Comparison of ENCODE assay signal across 8 cellular contexts in genomic region chr18:8704361-8705279, GRCh38.
DNase-seq lines count a peak whose midpoint lies in the region; ATAC-seq lines count a peak whose summit lies in the region.

No MANE protein-coding gene starts in this region.

- peak; percentile 68 for ATAC-seq in GM18873 (IDR thresholded peaks at IDR 0.05; ENCODE audit: low FRiP score, unreplicated experiment)
- peak; percentile 78 for ATAC-seq in HG03139 (IDR thresholded peaks at IDR 0.05; ENCODE audit: unreplicated experiment)

- H3K27me3 ChIP-seq in ACC112 (ENCODE audit: insufficient read depth, low read length): no peaks in the 10 kb centered on the region

- peak; percentile 85 for DNase-seq in NCI-H2196 treated with DMSO at 0.1 percent for 48 hours (lab: John Stamatoyannopoulos, UW; ENCODE audit: unreplicated experiment)
- DNase-seq in activated CD4-positive, CD25-positive, alpha-beta regulatory T cell (lab: John Stamatoyannopoulos, UW): peak; percentile 63 to 66 (median 65)
- DNase-seq in caudate nucleus (lab: John Stamatoyannopoulos, UW): peak in 60 of 61 donors; percentile 33 to 95 (median 80)
- peak; percentile 88 for DNase-seq in islet precursor cell
- DNase-seq in stimulated activated CD4-positive, alpha-beta T cell treated with anti-CD3 and anti-CD28 coated beads, Interleukin-12 subunit alpha, Interleukin-12 subunit beta, amount 100 ng/mL, for 24 hours (ENCODE audit: low read depth in 2 of 2): peak; percentile 66 to 81

- peak overlapping the region; percentile 49 for H2AFZ ChIP-seq in ACC112 (ENCODE audit: low read length, unreplicated experiment)

- H3K4me1 ChIP-seq in ACC112 (ENCODE audit: control insufficient read depth, insufficient read depth, low read length, unreplicated experiment): peaks cover 23% of the 10 kb centered on the region

- H3K36me3 ChIP-seq in ACC112 (ENCODE audit: insufficient read depth, low read length): peaks cover 6% of the 10 kb centered on the region; the same call in 1 of the 2 replicates

- peak overlapping the region; percentile 68 for H3K4me3 ChIP-seq in ACC112 (ENCODE audit: low read depth, low read length)

- peaks cover 38% of the 10 kb centered on the region for H3K79me2 ChIP-seq in ACC112 (ENCODE audit: control insufficient read depth, insufficient read depth, low read length, unreplicated experiment)

- H3K27ac ChIP-seq in ACC112 (ENCODE audit: low read depth, low read length): no peak overlapping the region
- H3K27ac ChIP-seq in caudate nucleus (ENCODE audit: low read depth, low read length): peak overlapping the region; percentile 93
